8 cellular contexts compared by ENCODE assay signal in the genomic region with DNA sequence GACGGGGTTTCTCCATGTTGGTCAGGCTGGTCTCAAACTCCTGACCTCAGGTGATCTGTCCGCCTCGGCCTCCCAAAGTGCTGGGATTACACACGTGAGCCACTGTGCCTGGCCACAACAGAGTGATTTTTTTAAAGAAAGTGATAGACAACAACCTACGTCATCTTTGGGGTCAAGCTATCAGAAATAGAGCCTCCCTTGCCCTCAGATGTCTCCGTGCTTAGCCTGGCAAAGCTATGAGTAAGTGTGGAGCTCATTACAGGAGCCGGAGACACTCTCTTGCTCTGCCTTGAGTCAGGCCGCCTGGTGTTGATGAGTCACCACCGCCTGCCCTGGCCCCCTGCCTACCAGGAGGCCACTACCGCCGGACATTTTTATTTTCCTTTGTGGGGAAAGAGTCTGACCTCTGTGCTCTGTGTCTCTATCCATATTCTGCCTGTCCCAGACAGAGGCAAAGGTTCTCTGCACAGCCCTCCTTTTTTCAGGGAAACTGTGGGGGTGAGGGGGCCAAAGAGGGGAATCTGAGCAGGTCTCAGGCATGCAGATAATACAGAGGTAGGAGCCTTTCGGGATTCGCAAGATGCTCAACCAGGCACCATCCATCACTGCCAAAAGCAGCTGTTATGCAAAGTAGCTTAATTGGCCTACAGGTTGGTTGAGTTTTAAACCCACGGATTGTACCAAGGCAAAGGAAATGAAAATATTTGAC.
A peak's percentile ranks its signal among the peaks of the same experiment; 100 is the strongest.
DNase-seq lines count a peak whose midpoint lies in the region; ATAC-seq and TF ChIP-seq lines count a peak whose summit lies in the region.

No MANE protein-coding gene starts in this region.

- H3K4me1 ChIP-seq in RWPE2 (ENCODE audit: insufficient read depth, poor library complexity, severe bottlenecking): peaks cover 18% of the 10 kb centered on the region
- peaks cover 15% of the 10 kb centered on the region for H3K4me1 ChIP-seq in osteoblast (ENCODE audit: insufficient read depth, low read length)

- no peak for TF ChIP-seq CTCF in RWPE2 (IDR thresholded peaks at IDR 0.05; ENCODE audit: poor library complexity, severe bottlenecking)
- no peak for TF ChIP-seq CTCF in fibroblast of mammary gland (conservative IDR thresholded peaks at IDR 0.05; ENCODE audit: control insufficient read depth, insufficient read depth, low read depth, low read length)
- TF ChIP-seq CTCF in osteoblast (IDR thresholded peaks at IDR 0.05; ENCODE audit: extremely low read depth, low read depth, low read length): no peak

- H3K27ac Mint-ChIP-seq in activated CD4-positive, alpha-beta T cell treated with anti-CD3 and anti-CD28 coated beads, Interleukin-2, amount 10 ng/mL, durations not matched to agents 24 days and 14 days: no peak overlapping the region

- peaks cover 3% of the 10 kb centered on the region for H3K27me3 Mint-ChIP-seq in activated CD4-positive, alpha-beta T cell treated with anti-CD3 and anti-CD28 coated beads, Interleukin-2, amount 10 ng/mL, durations not matched to agents 24 days and 14 days

- H3K4me3 Mint-ChIP-seq in activated CD4-positive, alpha-beta T cell treated with anti-CD3 and anti-CD28 coated beads, Interleukin-2, amount 10 ng/mL, durations not matched to agents 24 days and 14 days: no peak overlapping the region

- H3K27me3 ChIP-seq in H7 (ENCODE audit: control insufficient read depth, insufficient read depth, low read length) (no peaks in the 10 kb centered on the region; the same call in 1 of the 2 replicates), RWPE2 (ENCODE audit: insufficient read depth, poor library complexity, severe bottlenecking) (no peaks in the 10 kb centered on the region), osteoblast (ENCODE audit: insufficient read depth, low read length) (no peaks in the 10 kb centered on the region)

- H3K36me3 ChIP-seq in H7 (replicated peaks; ENCODE audit: control insufficient read depth, insufficient read depth, low read length) (no peaks in the 10 kb centered on the region), RWPE2 (ENCODE audit: low read depth) (no peaks in the 10 kb centered on the region), osteoblast (ENCODE audit: insufficient read depth, low read length) (no peaks in the 10 kb centered on the region)

- no peaks in the 10 kb centered on the region for H3K9me3 Mint-ChIP-seq in activated CD4-positive, alpha-beta T cell treated with anti-CD3 and anti-CD28 coated beads, Interleukin-2, amount 10 ng/mL, durations not matched to agents 24 days and 14 days

- H3K27ac ChIP-seq in RWPE2 (ENCODE audit: poor library complexity, severe bottlenecking) (peak overlapping the region; percentile 83), osteoblast (ENCODE audit: low read depth, low read length) (peak overlapping the region; percentile 56)

- ATAC-seq in RWPE2 (ENCODE audit: low read depth): peak; percentile 95
- no peak for ATAC-seq in GM18873 (IDR thresholded peaks at IDR 0.05; ENCODE audit: low FRiP score, unreplicated experiment)

- no peaks in the 10 kb centered on the region for H4K20me1 ChIP-seq in osteoblast (ENCODE audit: insufficient read depth, low read length)

- H3K4me3 ChIP-seq in H7 (ENCODE audit: insufficient read depth, low read depth, low read length) (no peak overlapping the region), RWPE2 (ENCODE audit: severe bottlenecking) (no peak overlapping the region), fibroblast of mammary gland (ENCODE audit: control insufficient read depth, low read depth, low read length) (no peak overlapping the region), osteoblast (ENCODE audit: insufficient read depth, low read length) (peak overlapping the region; percentile 1)

- H3K4me1 Mint-ChIP-seq in activated CD4-positive, alpha-beta T cell treated with anti-CD3 and anti-CD28 coated beads, Interleukin-2, amount 10 ng/mL, durations not matched to agents 24 days and 14 days: no peaks in the 10 kb centered on the region

- H3K36me3 Mint-ChIP-seq in activated CD4-positive, alpha-beta T cell treated with anti-CD3 and anti-CD28 coated beads, Interleukin-2, amount 10 ng/mL, durations not matched to agents 24 days and 14 days (ENCODE audit: low read depth): no peaks in the 10 kb centered on the region

- intact Hi-C loops in activated CD4-positive, alpha-beta T cell treated with anti-CD3 and anti-CD28 coated beads, Interleukin-2, amount 10 ng/mL, durations not matched to agents 24 days and 14 days (cut with micrococcal nuclease): no loop called here

- DNase-seq in H7 (peak; percentile 74), RWPE2 (ENCODE audit: low spot score) (peak; percentile 95), fibroblast of mammary gland (ENCODE audit: low read depth) (peak; percentile 97), osteoblast (ENCODE audit: insufficient read length, low spot score, missing footprints) (peak; percentile 98), activated gamma-delta T cell (lab: John Stamatoyannopoulos, UW) (no peak), NCI-H524 treated with DMSO at 0.1 percent for 48 hours (lab: John Stamatoyannopoulos, UW) (no peak)
- no peak for DNase-seq in activated CD4-positive, alpha-beta T cell treated with anti-CD3 and anti-CD28 coated beads, Interleukin-2, amount 10 ng/mL, durations not matched to agents 24 days and 14 days

- H3K4me2 ChIP-seq in osteoblast (ENCODE audit: insufficient read depth, low read length): peak overlapping the region; percentile 50

- H3K79me2 ChIP-seq in osteoblast (ENCODE audit: insufficient read depth, low read length): no peaks in the 10 kb centered on the region

- H2AFZ ChIP-seq in osteoblast (ENCODE audit: low read length): peak overlapping the region; percentile 49

- H3K9me3 ChIP-seq in RWPE2 (ENCODE audit: severe bottlenecking) (no peaks in the 10 kb centered on the region), osteoblast (ENCODE audit: low read depth, low read length) (no peaks in the 10 kb centered on the region)

Comparison
In these comparisons a context has a peak if more than half of its experiments do, and no peak if none do; other contexts are left out.
1. DNase-seq: peak in H7 (single experiment), RWPE2 (single experiment), fibroblast of mammary gland (single experiment) and osteoblast (single experiment); none in activated CD4-positive, alpha-beta T cell treated with anti-CD3 and anti-CD28 coated beads, Interleukin-2, amount 10 ng/mL, durations not matched to agents 24 days and 14 days (single experiment), activated gamma-delta T cell (single experiment) and NCI-H524 treated with DMSO at 0.1 percent for 48 hours (single experiment).